2 cellular contexts compared by ENCODE assay signal in the genomic region with DNA sequence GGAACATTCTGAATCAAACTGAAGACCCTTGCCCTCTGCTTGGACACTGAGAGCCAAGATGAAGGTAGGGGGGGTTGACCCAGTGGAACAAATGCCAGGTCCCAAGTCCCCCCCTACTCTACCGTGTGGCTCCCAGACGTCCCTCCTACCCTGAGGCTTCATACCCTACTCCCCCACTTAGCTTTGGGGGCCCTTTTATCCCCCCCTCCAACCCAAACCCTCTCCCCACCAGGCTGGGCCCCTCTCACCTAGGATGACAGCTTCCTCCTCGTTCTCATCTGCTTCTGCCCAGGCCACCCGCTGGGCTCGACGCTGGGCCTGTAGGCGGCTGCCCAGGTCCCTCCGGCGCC.
TF ChIP-seq lines count a peak whose summit lies in the region.

No MANE protein-coding gene starts in this region.

TF ChIP-seq in SK-N-SH, 30 proteins besides CTCF, POLR2A, EP300 and RAD21 (continued from another document):
- TF ChIP-seq, protein P1, sequence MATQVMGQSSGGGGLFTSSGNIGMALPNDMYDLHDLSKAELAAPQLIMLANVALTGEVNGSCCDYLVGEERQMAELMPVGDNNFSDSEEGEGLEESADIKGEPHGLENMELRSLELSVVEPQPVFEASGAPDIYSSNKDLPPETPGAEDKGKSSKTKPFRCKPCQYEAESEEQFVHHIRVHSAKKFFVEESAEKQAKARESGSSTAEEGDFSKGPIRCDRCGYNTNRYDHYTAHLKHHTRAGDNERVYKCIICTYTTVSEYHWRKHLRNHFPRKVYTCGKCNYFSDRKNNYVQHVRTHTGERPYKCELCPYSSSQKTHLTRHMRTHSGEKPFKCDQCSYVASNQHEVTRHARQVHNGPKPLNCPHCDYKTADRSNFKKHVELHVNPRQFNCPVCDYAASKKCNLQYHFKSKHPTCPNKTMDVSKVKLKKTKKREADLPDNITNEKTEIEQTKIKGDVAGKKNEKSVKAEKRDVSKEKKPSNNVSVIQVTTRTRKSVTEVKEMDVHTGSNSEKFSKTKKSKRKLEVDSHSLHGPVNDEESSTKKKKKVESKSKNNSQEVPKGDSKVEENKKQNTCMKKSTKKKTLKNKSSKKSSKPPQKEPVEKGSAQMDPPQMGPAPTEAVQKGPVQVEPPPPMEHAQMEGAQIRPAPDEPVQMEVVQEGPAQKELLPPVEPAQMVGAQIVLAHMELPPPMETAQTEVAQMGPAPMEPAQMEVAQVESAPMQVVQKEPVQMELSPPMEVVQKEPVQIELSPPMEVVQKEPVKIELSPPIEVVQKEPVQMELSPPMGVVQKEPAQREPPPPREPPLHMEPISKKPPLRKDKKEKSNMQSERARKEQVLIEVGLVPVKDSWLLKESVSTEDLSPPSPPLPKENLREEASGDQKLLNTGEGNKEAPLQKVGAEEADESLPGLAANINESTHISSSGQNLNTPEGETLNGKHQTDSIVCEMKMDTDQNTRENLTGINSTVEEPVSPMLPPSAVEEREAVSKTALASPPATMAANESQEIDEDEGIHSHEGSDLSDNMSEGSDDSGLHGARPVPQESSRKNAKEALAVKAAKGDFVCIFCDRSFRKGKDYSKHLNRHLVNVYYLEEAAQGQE (IDR thresholded peaks at IDR 0.05; ENCODE audit: low read depth, low read length): no peak
- no peak for TF ChIP-seq GABPA (IDR thresholded peaks at IDR 0.05; ENCODE audit: low read depth)
- TF ChIP-seq GATA2 (CRISPR knock-in tag; IDR thresholded peaks at IDR 0.05): no peak
- TF ChIP-seq RFX5 (IDR thresholded peaks at IDR 0.05; ENCODE audit: low read length): no peak
- TF ChIP-seq TEAD4 (IDR thresholded peaks at IDR 0.05; ENCODE audit: borderline replicate concordance, insufficient read depth): no peak
- TF ChIP-seq MXI1 (IDR thresholded peaks at IDR 0.05; ENCODE audit: low read depth, low read length): no peak

TF ChIP-seq in SK-N-SH treated with all-trans-retinoic acid at 6 μM for 48 hours, 23 proteins besides CTCF, POLR2A, EP300 and RAD21 (continued from another document):
- TF ChIP-seq, protein P2, sequence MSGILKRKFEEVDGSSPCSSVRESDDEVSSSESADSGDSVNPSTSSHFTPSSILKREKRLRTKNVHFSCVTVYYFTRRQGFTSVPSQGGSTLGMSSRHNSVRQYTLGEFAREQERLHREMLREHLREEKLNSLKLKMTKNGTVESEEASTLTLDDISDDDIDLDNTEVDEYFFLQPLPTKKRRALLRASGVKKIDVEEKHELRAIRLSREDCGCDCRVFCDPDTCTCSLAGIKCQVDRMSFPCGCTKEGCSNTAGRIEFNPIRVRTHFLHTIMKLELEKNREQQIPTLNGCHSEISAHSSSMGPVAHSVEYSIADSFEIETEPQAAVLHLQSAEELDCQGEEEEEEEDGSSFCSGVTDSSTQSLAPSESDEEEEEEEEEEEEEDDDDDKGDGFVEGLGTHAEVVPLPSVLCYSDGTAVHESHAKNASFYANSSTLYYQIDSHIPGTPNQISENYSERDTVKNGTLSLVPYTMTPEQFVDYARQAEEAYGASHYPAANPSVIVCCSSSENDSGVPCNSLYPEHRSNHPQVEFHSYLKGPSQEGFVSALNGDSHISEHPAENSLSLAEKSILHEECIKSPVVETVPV (CRISPR knock-in tag; IDR thresholded peaks at IDR 0.05): no peak
- TF ChIP-seq ZNF565 (CRISPR knock-in tag; conservative IDR thresholded peaks at IDR 0.05; ENCODE audit: low read depth) (no peak), ZFP30 (CRISPR knock-in tag; IDR thresholded peaks at IDR 0.05) (no peak), BACH2 (CRISPR knock-in tag; IDR thresholded peaks at IDR 0.05; ENCODE audit: borderline replicate concordance) (no peak), ARNTL (CRISPR knock-in tag; IDR thresholded peaks at IDR 0.05; ENCODE audit: borderline replicate concordance, low read depth) (no peak), ZFP3 (CRISPR knock-in tag; IDR thresholded peaks at IDR 0.05) (no peak), OSR1 (CRISPR knock-in tag; IDR thresholded peaks at IDR 0.05) (no peak), ISL1 (CRISPR knock-in tag; IDR thresholded peaks at IDR 0.05) (no peak), TOX (CRISPR knock-in tag; IDR thresholded peaks at IDR 0.05; ENCODE audit: borderline replicate concordance) (no peak), SNAI2 (CRISPR knock-in tag; IDR thresholded peaks at IDR 0.05) (no peak), PPARA (CRISPR knock-in tag; IDR thresholded peaks at IDR 0.05; ENCODE audit: borderline replicate concordance) (no peak), ZNF8 (CRISPR knock-in tag; IDR thresholded peaks at IDR 0.05) (no peak), CSDC2 (CRISPR knock-in tag; IDR thresholded peaks at IDR 0.05) (no peak)
- TF ChIP-seq, protein P3, sequence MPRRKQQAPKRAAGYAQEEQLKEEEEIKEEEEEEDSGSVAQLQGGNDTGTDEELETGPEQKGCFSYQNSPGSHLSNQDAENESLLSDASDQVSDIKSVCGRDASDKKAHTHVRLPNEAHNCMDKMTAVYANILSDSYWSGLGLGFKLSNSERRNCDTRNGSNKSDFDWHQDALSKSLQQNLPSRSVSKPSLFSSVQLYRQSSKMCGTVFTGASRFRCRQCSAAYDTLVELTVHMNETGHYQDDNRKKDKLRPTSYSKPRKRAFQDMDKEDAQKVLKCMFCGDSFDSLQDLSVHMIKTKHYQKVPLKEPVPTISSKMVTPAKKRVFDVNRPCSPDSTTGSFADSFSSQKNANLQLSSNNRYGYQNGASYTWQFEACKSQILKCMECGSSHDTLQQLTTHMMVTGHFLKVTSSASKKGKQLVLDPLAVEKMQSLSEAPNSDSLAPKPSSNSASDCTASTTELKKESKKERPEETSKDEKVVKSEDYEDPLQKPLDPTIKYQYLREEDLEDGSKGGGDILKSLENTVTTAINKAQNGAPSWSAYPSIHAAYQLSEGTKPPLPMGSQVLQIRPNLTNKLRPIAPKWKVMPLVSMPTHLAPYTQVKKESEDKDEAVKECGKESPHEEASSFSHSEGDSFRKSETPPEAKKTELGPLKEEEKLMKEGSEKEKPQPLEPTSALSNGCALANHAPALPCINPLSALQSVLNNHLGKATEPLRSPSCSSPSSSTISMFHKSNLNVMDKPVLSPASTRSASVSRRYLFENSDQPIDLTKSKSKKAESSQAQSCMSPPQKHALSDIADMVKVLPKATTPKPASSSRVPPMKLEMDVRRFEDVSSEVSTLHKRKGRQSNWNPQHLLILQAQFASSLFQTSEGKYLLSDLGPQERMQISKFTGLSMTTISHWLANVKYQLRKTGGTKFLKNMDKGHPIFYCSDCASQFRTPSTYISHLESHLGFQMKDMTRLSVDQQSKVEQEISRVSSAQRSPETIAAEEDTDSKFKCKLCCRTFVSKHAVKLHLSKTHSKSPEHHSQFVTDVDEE (CRISPR knock-in tag; IDR thresholded peaks at IDR 0.05): no peak
- TF ChIP-seq, protein P4, sequence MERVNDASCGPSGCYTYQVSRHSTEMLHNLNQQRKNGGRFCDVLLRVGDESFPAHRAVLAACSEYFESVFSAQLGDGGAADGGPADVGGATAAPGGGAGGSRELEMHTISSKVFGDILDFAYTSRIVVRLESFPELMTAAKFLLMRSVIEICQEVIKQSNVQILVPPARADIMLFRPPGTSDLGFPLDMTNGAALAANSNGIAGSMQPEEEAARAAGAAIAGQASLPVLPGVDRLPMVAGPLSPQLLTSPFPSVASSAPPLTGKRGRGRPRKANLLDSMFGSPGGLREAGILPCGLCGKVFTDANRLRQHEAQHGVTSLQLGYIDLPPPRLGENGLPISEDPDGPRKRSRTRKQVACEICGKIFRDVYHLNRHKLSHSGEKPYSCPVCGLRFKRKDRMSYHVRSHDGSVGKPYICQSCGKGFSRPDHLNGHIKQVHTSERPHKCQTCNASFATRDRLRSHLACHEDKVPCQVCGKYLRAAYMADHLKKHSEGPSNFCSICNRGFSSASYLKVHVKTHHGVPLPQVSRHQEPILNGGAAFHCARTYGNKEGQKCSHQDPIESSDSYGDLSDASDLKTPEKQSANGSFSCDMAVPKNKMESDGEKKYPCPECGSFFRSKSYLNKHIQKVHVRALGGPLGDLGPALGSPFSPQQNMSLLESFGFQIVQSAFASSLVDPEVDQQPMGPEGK (CRISPR knock-in tag; IDR thresholded peaks at IDR 0.05; ENCODE audit: borderline replicate concordance): no peak
